Comparison of ENCODE assay signal across 7 cellular contexts in genomic region chr2:91500246-91500977, GRCh38.
DNase-seq lines count a peak whose midpoint lies in the region; FAIRE-seq and TF ChIP-seq lines count a peak whose summit lies in the region.
"Not testable (repeated sequence)": the region's sequence is repeated elsewhere in the genome, so short reads cannot be mapped to it uniquely, and the experiment has no call there.

No MANE protein-coding gene starts in this region.

- not testable (repeated sequence) for H3K27ac Mint-ChIP-seq in type B pancreatic cell

- not testable (repeated sequence) for H3K4me1 Mint-ChIP-seq in type B pancreatic cell (ENCODE audit: unreplicated experiment)

- H3K27me3 Mint-ChIP-seq in type B pancreatic cell: not testable (repeated sequence)

- H3K27me3 ChIP-seq in Peyer's patch: not testable (repeated sequence)

- H3K9ac ChIP-seq in kidney (ENCODE audit: low read length in 2 of 2): not testable (repeated sequence)

- FAIRE-seq in kidney (lab: Jason Lieb, UNC): not testable (repeated sequence)

- not testable (repeated sequence) for H3K4me1 ChIP-seq in Peyer's patch; kidney (ENCODE audit: control insufficient read depth in 1 of 2, insufficient read depth in 1 of 2, low read depth in 1 of 2, low read length in 2 of 2)

- not testable (repeated sequence) for H3K9me3 ChIP-seq in Peyer's patch; kidney (ENCODE audit: control insufficient read depth in 1 of 2, low read length in 2 of 2)

- TF ChIP-seq POLR2A in Peyer's patch (IDR thresholded peaks at IDR 0.05): not testable (repeated sequence)

- not testable (repeated sequence) for TF ChIP-seq CTCF in Peyer's patch (IDR thresholded peaks at IDR 0.05); kidney (IDR thresholded peaks at IDR 0.05; ENCODE audit: borderline replicate concordance, extremely low read depth, insufficient read depth); type B pancreatic cell (conservative IDR thresholded peaks at IDR 0.05)

- H3K9me3 Mint-ChIP-seq in type B pancreatic cell: not testable (repeated sequence)

- H3K36me3 ChIP-seq in Peyer's patch; kidney (ENCODE audit: control insufficient read depth in 1 of 2, insufficient read depth in 2 of 2, low read length in 2 of 2): not testable (repeated sequence)

- not testable (repeated sequence) for H3K4me3 ChIP-seq in Peyer's patch; kidney (ENCODE audit: low read length in 2 of 2)

- DNase-seq in Peyer's patch: peak in 2 of 3 donors; percentile 35 to 45
- peak; percentile 13 for DNase-seq in activated gamma-delta T cell treated with Interleukin-2 at 50 U/mL for 16 hours
- peak; percentile 77 for DNase-seq in cardiac septum (ENCODE audit: low spot score)
- DNase-seq in kidney: peak; percentile 79
- DNase-seq in mesenteric fat pad (ENCODE audit: low spot score): peak; percentile 89
- DNase-seq in posterior vena cava (ENCODE audit: low spot score): peak; percentile 80
- peak; percentile 72 for DNase-seq in type B pancreatic cell (ENCODE audit: extremely low spot score, unreplicated experiment)

- H3K4me3 Mint-ChIP-seq in type B pancreatic cell: not testable (repeated sequence)

- intact Hi-C loops in cardiac septum (cut with DNase I); kidney (cut with DNase I); posterior vena cava (cut with DNase I): not testable (repeated sequence)

- not testable (repeated sequence) for H3K27ac ChIP-seq in Peyer's patch; kidney (ENCODE audit: low read depth in 2 of 2, low read length in 2 of 2)

- H3K36me3 Mint-ChIP-seq in type B pancreatic cell: not testable (repeated sequence)

Comparison
In these comparisons a context has a peak if more than half of its experiments do, and no peak if none do; other contexts are left out.
1. DNase-seq: peak in every context shown above with its lines; median percentile 89 in mesenteric fat pad; 80 in posterior vena cava; 79 in kidney; 77 in cardiac septum; 72 in type B pancreatic cell; 40 in Peyer's patch; 13 in activated gamma-delta T cell treated with Interleukin-2 at 50 U/mL for 16 hours.